In the genomic region with DNA sequence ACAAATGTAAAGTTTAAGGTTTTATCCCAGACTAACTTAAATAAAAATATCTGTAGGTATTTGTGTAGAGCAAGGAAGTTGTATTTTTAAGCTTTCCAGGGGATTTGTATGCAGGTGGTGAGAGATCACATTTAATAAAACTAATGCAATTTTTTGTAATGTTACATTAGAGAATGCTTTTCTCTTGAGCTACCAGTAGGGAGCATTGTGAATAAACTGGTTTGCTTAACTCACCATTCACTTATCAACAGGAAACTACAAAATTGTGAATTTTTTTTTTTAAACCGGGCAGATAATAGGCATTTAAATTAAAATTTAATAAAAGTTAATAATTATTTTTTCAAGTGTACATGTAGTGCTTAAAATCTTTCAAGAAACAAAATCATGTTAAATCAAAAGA, we compare ENCODE assay signal across 1 cellular context.
TF ChIP-seq lines count a peak whose summit lies in the region.

No MANE protein-coding gene starts in this region.

TF ChIP-seq in Ishikawa, 13 proteins besides CTCF, POLR2A, EP300 and RAD21 (continued from another document):
- no peak for TF ChIP-seq REST (IDR thresholded peaks at IDR 0.05; ENCODE audit: low read depth)
- no peak for TF ChIP-seq CREB1 (IDR thresholded peaks at IDR 0.05; ENCODE audit: low read depth)
- TF ChIP-seq CEBPB (IDR thresholded peaks at IDR 0.05) = no peak
- TF ChIP-seq TCF12 (IDR thresholded peaks at IDR 0.05; ENCODE audit: low read depth) = no peak
- no peak for TF ChIP-seq FOXM1 (IDR thresholded peaks at IDR 0.05; ENCODE audit: borderline replicate concordance, low read depth)
- TF ChIP-seq TEAD4 (IDR thresholded peaks at IDR 0.05) = no peak
- no peak for TF ChIP-seq ZBTB7A (IDR thresholded peaks at IDR 0.05; ENCODE audit: low read depth)
